Comparison of ENCODE assay signal across 14 cellular contexts in genomic region chr1:6547301-6547700, GRCh38. TPM values are rescaled to one million over a fixed set of nuclear protein-coding genes. Genes with fewer than 3 reads are reported as not detected.
DNase-seq lines count a peak whose midpoint lies in the region; ATAC-seq, FAIRE-seq and TF ChIP-seq lines count a peak whose summit lies in the region.
"Had no signal": no experiment of that assay in that cellular context is flagged by ENCODE, and none has a peak within 500 bp of the region (broad histone marks: within the 10 kb centered on the region; RNA-seq: fewer than 3 reads in every experiment).

No MANE protein-coding gene starts in this region.

- H3K4me1 ChIP-seq in left ventricle myocardium inferior (peaks cover 26% of the 10 kb centered on the region), right cardiac atrium (ENCODE audit: control insufficient read depth, insufficient read depth, low read length) (no peaks in the 10 kb centered on the region), small intestine (ENCODE audit: control insufficient read depth in 2 of 2, insufficient read depth in 1 of 2, low read depth in 1 of 2, low read length in 1 of 2) (no peaks in the 10 kb centered on the region), lower lobe of right lung (peaks cover 15% of the 10 kb centered on the region), MM.1S (ENCODE audit: low read length) (no peaks in the 10 kb centered on the region)

- no peaks in the 10 kb centered on the region for H3F3A ChIP-seq in MM.1S (ENCODE audit: insufficient read depth, low read length)

- H3K4me3 ChIP-seq in left ventricle myocardium inferior (no peak overlapping the region), right cardiac atrium (ENCODE audit: low read length) (no peak overlapping the region), fibroblast of mammary gland (ENCODE audit: control insufficient read depth, low read depth, low read length) (no peak overlapping the region), small intestine (ENCODE audit: low read depth in 1 of 2, low read length in 2 of 2) (no peak overlapping the region), lower lobe of right lung (no peak overlapping the region), MM.1S (ENCODE audit: low read length) (no peak overlapping the region)
- H3K4me3 ChIP-seq: dorsolateral prefrontal cortex, heart left ventricle, Peyer's patch had no signal

- intact Hi-C loops in left ventricle myocardium inferior (cut with micrococcal nuclease), result no loop called here
- intact Hi-C loops in right cardiac atrium (cut with DNase I), result no loop called here
- intact Hi-C loops in activated CD8-positive, alpha-beta T cell treated with anti-CD3 and anti-CD28 coated beads for 36 hours (cut with micrococcal nuclease), result no loop called here
- intact Hi-C loops in lower lobe of right lung (cut with DNase I), result no loop called here

- no peak for ATAC-seq in right cardiac atrium
- no peak for ATAC-seq in activated CD8-positive, alpha-beta T cell treated with anti-CD3 and anti-CD28 coated beads for 36 hours
- no peak for ATAC-seq in lower lobe of right lung
- ATAC-seq: heart left ventricle had no signal

- no peak overlapping the region for H3K9ac ChIP-seq in MM.1S (ENCODE audit: low read length)

- peaks cover 16% of the 10 kb centered on the region for H3K79me2 ChIP-seq in MM.1S (ENCODE audit: low read length)

- peaks cover 89% of the 10 kb centered on the region for H3K36me3 ChIP-seq in left ventricle myocardium inferior
- H3K36me3 ChIP-seq in small intestine (ENCODE audit: control insufficient read depth in 2 of 2, insufficient read depth in 2 of 2, low read length in 2 of 2), result peaks cover 6 to 7% of the 10 kb centered on the region in 2 donors
- H3K36me3 ChIP-seq in lower lobe of right lung, result peaks cover 87% of the 10 kb centered on the region
- peaks cover 7% of the 10 kb centered on the region for H3K36me3 ChIP-seq in MM.1S (replicated peaks; ENCODE audit: insufficient read depth, low read length)

- H3K27ac ChIP-seq in left ventricle myocardium inferior (replicated peaks) (peak overlapping the region; percentile 75), right cardiac atrium (ENCODE audit: low read length) (no peak overlapping the region), small intestine (ENCODE audit: low read depth in 1 of 2, low read length in 1 of 2) (no peak overlapping the region), lower lobe of right lung (no peak overlapping the region), MM.1S (ENCODE audit: low read length) (no peak overlapping the region)
- H3K27ac ChIP-seq: dorsolateral prefrontal cortex, Peyer's patch had no signal

- H3K4me3 Mint-ChIP-seq in activated CD8-positive, alpha-beta T cell treated with anti-CD3 and anti-CD28 coated beads for 36 hours, result no peak overlapping the region
- H3K4me3 Mint-ChIP-seq: mesothelial cell of epicardium had no signal

- no peaks in the 10 kb centered on the region for H3K9me2 ChIP-seq in MM.1S (replicated peaks; ENCODE audit: insufficient read depth, low read length)

- peaks cover 46% of the 10 kb centered on the region for H3K36me3 Mint-ChIP-seq in activated CD8-positive, alpha-beta T cell treated with anti-CD3 and anti-CD28 coated beads for 36 hours (ENCODE audit: low read depth)

- WGBS in right cardiac atrium, result 62% methylated on average over 4 of the region's 4 CpGs
- WGBS in small intestine, 3 donors, result 58 to 69% (median 66%) methylated on average over 4 of the region's 4 CpGs

- FAIRE-seq in GM12891 (lab: Jason Lieb, UNC) (no peak), small intestine (lab: Jason Lieb, UNC) (no peak)

- H3K27ac Mint-ChIP-seq in activated CD8-positive, alpha-beta T cell treated with anti-CD3 and anti-CD28 coated beads for 36 hours, result peak overlapping the region; percentile 83
- H3K27ac Mint-ChIP-seq: mesothelial cell of epicardium had no signal

- H3K9me3 ChIP-seq in left ventricle myocardium inferior (replicated peaks) (no peaks in the 10 kb centered on the region), right cardiac atrium (ENCODE audit: control insufficient read depth, low read length) (no peaks in the 10 kb centered on the region), small intestine (ENCODE audit: control insufficient read depth, low read depth) (no peaks in the 10 kb centered on the region), lower lobe of right lung (no peaks in the 10 kb centered on the region), MM.1S (replicated peaks; ENCODE audit: insufficient read depth, low read length) (no peaks in the 10 kb centered on the region)
- H3K9me3 ChIP-seq: heart left ventricle, Peyer's patch had no signal

- no peak overlapping the region for H3K4me2 ChIP-seq in MM.1S (ENCODE audit: low read depth, low read length)

- TF ChIP-seq CTCF in left ventricle myocardium inferior (IDR thresholded peaks at IDR 0.05; ENCODE audit: borderline replicate concordance) (no peak), fibroblast of mammary gland (conservative IDR thresholded peaks at IDR 0.05; ENCODE audit: control insufficient read depth, insufficient read depth, low read depth, low read length) (no peak), lower lobe of right lung (IDR thresholded peaks at IDR 0.05) (no peak), MM.1S (IDR thresholded peaks at IDR 0.05; ENCODE audit: low read length) (no peak)
- TF ChIP-seq CTCF in activated CD8-positive, alpha-beta T cell treated with anti-CD3 and anti-CD28 coated beads for 36 hours (IDR thresholded peaks at IDR 0.05), result no peak

- H3K4me1 Mint-ChIP-seq in activated CD8-positive, alpha-beta T cell treated with anti-CD3 and anti-CD28 coated beads for 36 hours (ENCODE audit: low read depth), result peaks cover 35% of the 10 kb centered on the region
- H3K4me1 Mint-ChIP-seq: mesothelial cell of epicardium had no signal

- H3K27me3 ChIP-seq in left ventricle myocardium inferior (ENCODE audit: low read depth), result no peaks in the 10 kb centered on the region
- H3K27me3 ChIP-seq in right cardiac atrium (ENCODE audit: control insufficient read depth, insufficient read depth), result no peaks in the 10 kb centered on the region
- H3K27me3 ChIP-seq in small intestine (ENCODE audit: control insufficient read depth in 2 of 2, insufficient read depth in 2 of 2, low read length in 2 of 2), result no peaks in the 10 kb centered on the region
- H3K27me3 ChIP-seq in lower lobe of right lung (ENCODE audit: low read depth), result no peaks in the 10 kb centered on the region
- H3K27me3 ChIP-seq in MM.1S (replicated peaks; ENCODE audit: insufficient read depth, low read length), result no peaks in the 10 kb centered on the region
- H3K27me3 ChIP-seq: dorsolateral prefrontal cortex, heart left ventricle, Peyer's patch had no signal

- POLR2A ChIA-PET in activated CD8-positive, alpha-beta T cell treated with anti-CD3 and anti-CD28 coated beads for 36 hours (lab: Charles Lee), result interaction anchor here (0.7 to 1.2 kb wide), 2 partner anchors 8 to 25 kb away, joined by 3 to 5 read pairs; no protein-coding TSS in a partner anchor

- H3K9me3 Mint-ChIP-seq in activated CD8-positive, alpha-beta T cell treated with anti-CD3 and anti-CD28 coated beads for 36 hours, result no peaks in the 10 kb centered on the region
- H3K9me3 Mint-ChIP-seq: mesothelial cell of epicardium had no signal

- no peaks in the 10 kb centered on the region for H4K20me1 ChIP-seq in MM.1S (ENCODE audit: insufficient read depth, low read length)

- TF ChIP-seq POLR2A in GM12891 (IDR thresholded peaks at IDR 0.05; ENCODE audit: low read depth, low read length), result no peak

- CTCF ChIA-PET in activated CD8-positive, alpha-beta T cell treated with anti-CD3 and anti-CD28 coated beads for 36 hours (lab: Charles Lee), result interaction anchor here (1.0 to 4.1 kb wide), 2 partner anchors 7 to 99 kb away, joined by 3 to 15 read pairs; partner anchors contain the start of genes NOL9 and TAS1R1

- no peak overlapping the region for H2AFZ ChIP-seq in MM.1S (ENCODE audit: low read length)

- DNase-seq in left ventricle myocardium inferior, result no peak
- DNase-seq in right cardiac atrium, result no peak
- DNase-seq in activated CD8-positive, alpha-beta T cell treated with anti-CD3 and anti-CD28 coated beads for 36 hours, result no peak
- DNase-seq in fibroblast of mammary gland (ENCODE audit: low read depth), result peak; percentile 33
- DNase-seq in GM12891 (ENCODE audit: insufficient read length, low spot score), result no peak
- no peak for DNase-seq in small intestine
- DNase-seq in lower lobe of right lung, result no peak
- DNase-seq in MM.1S, result no peak
- DNase-seq: dorsolateral prefrontal cortex, GOT3, Peyer's patch, trophoblast cell had no signal

- no peaks in the 10 kb centered on the region for H3K27me3 Mint-ChIP-seq in activated CD8-positive, alpha-beta T cell treated with anti-CD3 and anti-CD28 coated beads for 36 hours

RNA-seq across cellular contexts. Expression of gene NOL9, which starts 7.0 kb away (rescaled TPM):
- total RNA-seq in left ventricle myocardium inferior (13.4 TPM), right cardiac atrium (10 to 100 TPM; 12.8 to 17.1 (median 15.6) TPM), lower lobe of right lung (19.4 TPM)
- polyA plus RNA-seq in right cardiac atrium (6.0 TPM), small intestine (1 to 10 TPM; 1.6 to 5.9 (median 2.0) TPM)
- 10 to 100 TPM; 39.7 to 40.4 TPM for total RNA-seq in activated CD8-positive, alpha-beta T cell treated with anti-CD3 and anti-CD28 coated beads for 36 hours
- 5.1 TPM for polyA plus RNA-seq in GM12891 (2012; ENCODE audit: low read depth, missing spikeins)

RNA-seq across cellular contexts. Expression of gene TAS1R1, which starts 7.8 kb away (rescaled TPM):
- total RNA-seq in left ventricle myocardium inferior (not detected), right cardiac atrium (not detected), lower lobe of right lung (0.27 TPM)
- polyA plus RNA-seq in right cardiac atrium (not detected), small intestine (under 1 TPM in 2 of 3 donors, not detected in 1; 0.13 to 0.27 TPM)
- total RNA-seq in activated CD8-positive, alpha-beta T cell treated with anti-CD3 and anti-CD28 coated beads for 36 hours, result not detected
- 0.21 TPM for polyA plus RNA-seq in GM12891 (2012; ENCODE audit: low read depth, missing spikeins)
- total RNA-seq: heart left ventricle, mesothelial cell of epicardium, Peyer's patch had no signal
- polyA plus RNA-seq: heart left ventricle had no signal

RNA-seq across cellular contexts. Expression of gene ZBTB48, which starts 32.5 kb away (rescaled TPM):
- total RNA-seq in left ventricle myocardium inferior, result 12.9 TPM
- total RNA-seq in right cardiac atrium, result 10 to 100 TPM; 11.3 to 18.4 (median 15.0) TPM
- 14.7 TPM for polyA plus RNA-seq in right cardiac atrium
- total RNA-seq in activated CD8-positive, alpha-beta T cell treated with anti-CD3 and anti-CD28 coated beads for 36 hours, result 10 to 100 TPM; 22.4 to 32.1 TPM
- 14.1 TPM for polyA plus RNA-seq in GM12891 (2012; ENCODE audit: low read depth, missing spikeins)
- polyA plus RNA-seq in small intestine, result 100 to 1,000 TPM in 2 of 3 donors, 10 to 100 TPM in 1; 19.9 to 164 (median 121) TPM
- 36.5 TPM for total RNA-seq in lower lobe of right lung

RNA-seq across cellular contexts. Expression of gene KLHL21, which starts 55.4 kb away (rescaled TPM):
- total RNA-seq in left ventricle myocardium inferior (83.7 TPM), right cardiac atrium (10 to 100 TPM; 54.9 to 71.3 (median 65.9) TPM), lower lobe of right lung (22.6 TPM)
- polyA plus RNA-seq in right cardiac atrium (57.7 TPM), small intestine (10 to 100 TPM in 1 of 3 donors, 1 to 10 TPM in 2; 3.1 to 10.5 (median 4.1) TPM)
- total RNA-seq in activated CD8-positive, alpha-beta T cell treated with anti-CD3 and anti-CD28 coated beads for 36 hours, result 10 to 100 TPM; 17.9 to 18.1 TPM
- polyA plus RNA-seq in GM12891 (2012; ENCODE audit: low read depth, missing spikeins), result 6.0 TPM

RNA-seq across cellular contexts. Expression of gene PLEKHG5, which starts 55.8 kb away (rescaled TPM):
- total RNA-seq in left ventricle myocardium inferior, result 16.2 TPM
- total RNA-seq in right cardiac atrium, result 1 to 10 TPM; 7.0 to 9.2 (median 8.5) TPM
- polyA plus RNA-seq in right cardiac atrium, result 9.9 TPM
- 1 to 10 TPM; 1.7 to 1.8 TPM for total RNA-seq in activated CD8-positive, alpha-beta T cell treated with anti-CD3 and anti-CD28 coated beads for 36 hours
- 0.24 TPM for polyA plus RNA-seq in GM12891 (2012; ENCODE audit: low read depth, missing spikeins)
- 10 to 100 TPM in 1 of 3 donors, 1 to 10 TPM in 2; 2.4 to 10.5 (median 3.8) TPM for polyA plus RNA-seq in small intestine
- total RNA-seq in lower lobe of right lung, result 9.5 TPM
